In the genomic region with DNA sequence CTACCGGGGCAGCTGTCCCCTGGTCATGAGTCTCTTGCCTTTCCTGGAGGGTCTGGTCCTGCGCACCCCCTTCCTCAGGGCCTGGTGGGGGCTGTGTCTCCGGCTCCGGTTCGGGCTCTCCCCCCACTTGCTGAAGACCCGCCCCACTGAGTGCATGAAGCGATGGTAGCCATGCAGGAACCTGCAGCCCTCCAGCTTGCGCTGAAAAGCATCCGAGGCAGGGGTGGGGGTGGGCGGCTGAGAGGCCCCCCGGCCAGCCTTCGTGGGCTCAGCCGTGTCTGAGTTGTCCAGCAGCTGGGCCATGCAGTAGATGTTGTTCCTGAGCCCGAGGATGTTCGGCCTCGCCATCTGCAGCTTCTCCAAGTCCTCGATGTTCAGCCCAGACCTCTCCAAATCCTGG, we compare ENCODE assay signal across 28 cellular contexts. TPM values are rescaled to one million over a fixed set of nuclear protein-coding genes. Genes with fewer than 3 reads are reported as not detected.
DNase-seq lines count a peak whose midpoint lies in the region; ATAC-seq, FAIRE-seq and TF ChIP-seq lines count a peak whose summit lies in the region.
"Had no signal": no experiment of that assay in that cellular context is flagged by ENCODE, and none has a peak within 500 bp of the region (broad histone marks: within the 10 kb centered on the region; RNA-seq: fewer than 3 reads in every experiment).

No MANE protein-coding gene starts in this region.

- H3K4me1 Mint-ChIP-seq in T-helper 2 cell treated with Interferon-gamma antibody and Interleukin-4, amounts not matched to agents 5 μg/mL and 100 μg/mL, for 36 hours (ENCODE audit: low read depth): peaks cover 48% of the 10 kb centered on the region
- H3K4me1 Mint-ChIP-seq in T-helper 17 cell: peaks cover 55% of the 10 kb centered on the region

- ATAC-seq in A549 (no peak), T-helper 17 cell (no peak), GM19463 (IDR thresholded peaks at IDR 0.05; ENCODE audit: unreplicated experiment) (no peak), GM21381 (IDR thresholded peaks at IDR 0.05; ENCODE audit: unreplicated experiment) (no peak)
- ATAC-seq: CD8-positive, alpha-beta T cell; gastrocnemius medialis had no signal

- peak overlapping the region; percentile 97 for H3K4me3 Mint-ChIP-seq in T-helper 2 cell treated with Interferon-gamma antibody and Interleukin-4, amounts not matched to agents 5 μg/mL and 100 μg/mL, for 36 hours
- peak overlapping the region; percentile 96 for H3K4me3 Mint-ChIP-seq in T-helper 17 cell
- H3K4me3 Mint-ChIP-seq: memory B cell had no signal

- no peak for DNase-seq in T-helper 2 cell treated with Interferon-gamma antibody and Interleukin-4, amounts not matched to agents 5 μg/mL and 100 μg/mL, for 36 hours (ENCODE audit: low spot score)
- DNase-seq in T-helper 2 cell (no peak), A549 (ENCODE audit: low read depth in 1 of 2, low spot score in 1 of 2) (no peak), T-helper 17 cell (no peak), caudate nucleus (lab: John Stamatoyannopoulos, UW) (no peak)
- no peak for DNase-seq in activated CD4-positive, CD25-positive, alpha-beta regulatory T cell (lab: John Stamatoyannopoulos, UW)
- DNase-seq: activated B cell treated with CpG ODN at 0.5 μM for 24 hours; activated gamma-delta T cell; DMS 273 treated with DMSO at 0.1 percent for 48 hours; gastrocnemius medialis; NCI-H1092 treated with DMSO at 0.1 percent for 48 hours; NCI-H187; NCI-H2171; NCI-H524; sigmoid colon; stimulated activated naive CD4-positive, alpha-beta T cell treated with Interleukin-2 at 50 U/mL for 16 hours had no signal

- WGBS in A549 (ENCODE audit: missing lambda C conversion rate): no CpG with 5 or more reads among the region's 17 CpGs

- FAIRE-seq in A549 (lab: Jason Lieb, UNC): no peak

- TF ChIP-seq CTCF in A549 (IDR thresholded peaks at IDR 0.05): no peak

- no peak overlapping the region for H3K4me2 ChIP-seq in A549

- CTCF ChIA-PET in A549 (lab: Yijun Ruan, JAX): interaction anchor here (1.0 to 4.8 kb wide), 19 partner anchors 8 to 156 kb away, joined by 3 to 34 read pairs (median 5); a partner anchor contains a TSS

- no peak for TF ChIP-seq POLR2A in A549 (IDR thresholded peaks at IDR 0.05; ENCODE audit: low read length)

- TF ChIP-seq EP300 in A549 (IDR thresholded peaks at IDR 0.05): no peak

- peak overlapping the region; percentile 99 to 100; a peak in 4 of 6 replicates for H3K27ac ChIP-seq in A549
- peak overlapping the region; percentile 26 for H3K27ac ChIP-seq in caudate nucleus (ENCODE audit: low read depth, low read length)
- H3K27ac ChIP-seq: adrenal gland, gastrocnemius medialis, hepatocyte, prostate gland, sigmoid colon, vagina had no signal

- POLR2A ChIA-PET in A549 (lab: Yijun Ruan, JAX): interaction anchor here (1.3 kb wide), 1 partner anchor 124 kb away, joined by 3 read pairs; no protein-coding TSS in a partner anchor

- no peak overlapping the region for H3K4me3 ChIP-seq in A549
- H3K4me3 ChIP-seq: hepatocyte, prostate gland, vagina had no signal

- H3K9me3 ChIP-seq in A549 (no peaks in the 10 kb centered on the region), T-helper 17 cell (ENCODE audit: control insufficient read depth, low read length, poor library complexity, severe bottlenecking) (no peaks in the 10 kb centered on the region)
- H3K9me3 ChIP-seq: adrenal gland, gastrocnemius medialis, prostate gland, sigmoid colon, vagina had no signal

- no peaks in the 10 kb centered on the region for H3K9me3 Mint-ChIP-seq in T-helper 2 cell treated with Interferon-gamma antibody and Interleukin-4, amounts not matched to agents 5 μg/mL and 100 μg/mL, for 36 hours
- H3K9me3 Mint-ChIP-seq: activated B cell treated with CpG ODN at 0.5 μM for 24 hours; brain; CD8-positive, alpha-beta T cell; memory B cell had no signal

- H3K27me3 Mint-ChIP-seq in T-helper 2 cell treated with Interferon-gamma antibody and Interleukin-4, amounts not matched to agents 5 μg/mL and 100 μg/mL, for 36 hours (ENCODE audit: low read depth): no peaks in the 10 kb centered on the region
- no peaks in the 10 kb centered on the region for H3K27me3 Mint-ChIP-seq in T-helper 17 cell
- H3K27me3 Mint-ChIP-seq: activated B cell treated with CpG ODN at 0.5 μM for 24 hours had no signal

- TF ChIP-seq RAD21 in A549 (conservative IDR thresholded peaks at IDR 0.05 in 1 of 2, IDR thresholded peaks at IDR 0.05 in 1 of 2): no peak

- H3K27ac Mint-ChIP-seq in T-helper 2 cell treated with Interferon-gamma antibody and Interleukin-4, amounts not matched to agents 5 μg/mL and 100 μg/mL, for 36 hours: peak overlapping the region; percentile 99
- H3K27ac Mint-ChIP-seq in T-helper 17 cell: peak overlapping the region; percentile 96

- peaks cover 47% of the 10 kb centered on the region for H3K4me1 ChIP-seq in A549
- H3K4me1 ChIP-seq: gastrocnemius medialis, prostate gland had no signal

- peaks cover 67% of the 10 kb centered on the region for H3K36me3 Mint-ChIP-seq in T-helper 2 cell treated with Interferon-gamma antibody and Interleukin-4, amounts not matched to agents 5 μg/mL and 100 μg/mL, for 36 hours (ENCODE audit: low read depth)
- H3K36me3 Mint-ChIP-seq in T-helper 17 cell (ENCODE audit: low read depth): no peaks in the 10 kb centered on the region
- H3K36me3 Mint-ChIP-seq: brain, memory B cell had no signal

TF ChIP-seq in A549, 52 proteins besides CTCF, POLR2A, EP300 and RAD21:
- no peak for TF ChIP-seq HOXB5 (CRISPR knock-in tag; IDR thresholded peaks at IDR 0.05)
TF ChIP-seq in A549: peak in this region for 0.

RNA-seq across cellular contexts. Expression of a gene that starts 2.8 kb away (rescaled TPM):
- polyA plus RNA-seq in A549 (2011; rRNA removed): not detected in 2 replicates
- polyA plus RNA-seq in A549 (2012; cell fraction: cytosol; rRNA removed): 0.03 and 0.09 TPM in 2 replicates
- polyA plus RNA-seq in A549 (2012; cell fraction: nucleus; rRNA removed): 0.47 and 0.49 TPM in 2 replicates
- not detected in 3 replicates for polyA plus RNA-seq in A549 (2017; fragmentation: RNase III; extraction: RNeasy Plus Mini Kit Qiagen cat#74134 plus additional on column Dnase treatment)
- polyA minus RNA-seq in A549 (2011; rRNA and poly(A)+ RNA removed): not detected in 2 replicates
- total RNA-seq in T-helper 17 cell: 10 to 100 TPM; 29.1 to 35.2 TPM
- total RNA-seq: A172, chondrocyte, H4, vagina had no signal
- polyA plus RNA-seq: hepatocyte had no signal

RNA-seq across cellular contexts. Expression of a gene that starts 17.3 kb away (rescaled TPM):
- 54.5 and 64.7 TPM in 2 replicates for polyA plus RNA-seq in A549 (2011; rRNA removed)
- polyA plus RNA-seq in A549 (2012; cell fraction: cytosol; rRNA removed): 53.0 and 70.6 TPM in 2 replicates
- polyA plus RNA-seq in A549 (2012; cell fraction: nucleus; rRNA removed): 279 and 384 TPM in 2 replicates
- 40.7 to 49.3 TPM (median 44.3 TPM) in 3 replicates for polyA plus RNA-seq in A549 (2017; fragmentation: RNase III; extraction: RNeasy Plus Mini Kit Qiagen cat#74134 plus additional on column Dnase treatment)
- polyA minus RNA-seq in A549 (2011; rRNA and poly(A)+ RNA removed): 62.7 and 126 TPM in 2 replicates
- 1 to 10 TPM; 1.8 to 5.3 TPM for total RNA-seq in T-helper 17 cell
- total RNA-seq: gastrocnemius medialis had no signal

RNA-seq across cellular contexts. Expression of a gene that starts 25.4 kb away (rescaled TPM):
- polyA plus RNA-seq in A549 (2011; rRNA removed): 11.3 and 12.2 TPM in 2 replicates
- 15.9 and 17.8 TPM in 2 replicates for polyA plus RNA-seq in A549 (2012; cell fraction: cytosol; rRNA removed)
- 32.2 and 52.9 TPM in 2 replicates for polyA plus RNA-seq in A549 (2012; cell fraction: nucleus; rRNA removed)
- 4.7 to 6.6 TPM (median 5.5 TPM) in 3 replicates for polyA plus RNA-seq in A549 (2017; fragmentation: RNase III; extraction: RNeasy Plus Mini Kit Qiagen cat#74134 plus additional on column Dnase treatment)
- 6.0 and 9.2 TPM in 2 replicates for polyA minus RNA-seq in A549 (2011; rRNA and poly(A)+ RNA removed)
- 10 to 100 TPM; 10.6 to 12.4 TPM for total RNA-seq in T-helper 17 cell
